Comparison of ENCODE assay signal across 21 cellular contexts in the genomic region with DNA sequence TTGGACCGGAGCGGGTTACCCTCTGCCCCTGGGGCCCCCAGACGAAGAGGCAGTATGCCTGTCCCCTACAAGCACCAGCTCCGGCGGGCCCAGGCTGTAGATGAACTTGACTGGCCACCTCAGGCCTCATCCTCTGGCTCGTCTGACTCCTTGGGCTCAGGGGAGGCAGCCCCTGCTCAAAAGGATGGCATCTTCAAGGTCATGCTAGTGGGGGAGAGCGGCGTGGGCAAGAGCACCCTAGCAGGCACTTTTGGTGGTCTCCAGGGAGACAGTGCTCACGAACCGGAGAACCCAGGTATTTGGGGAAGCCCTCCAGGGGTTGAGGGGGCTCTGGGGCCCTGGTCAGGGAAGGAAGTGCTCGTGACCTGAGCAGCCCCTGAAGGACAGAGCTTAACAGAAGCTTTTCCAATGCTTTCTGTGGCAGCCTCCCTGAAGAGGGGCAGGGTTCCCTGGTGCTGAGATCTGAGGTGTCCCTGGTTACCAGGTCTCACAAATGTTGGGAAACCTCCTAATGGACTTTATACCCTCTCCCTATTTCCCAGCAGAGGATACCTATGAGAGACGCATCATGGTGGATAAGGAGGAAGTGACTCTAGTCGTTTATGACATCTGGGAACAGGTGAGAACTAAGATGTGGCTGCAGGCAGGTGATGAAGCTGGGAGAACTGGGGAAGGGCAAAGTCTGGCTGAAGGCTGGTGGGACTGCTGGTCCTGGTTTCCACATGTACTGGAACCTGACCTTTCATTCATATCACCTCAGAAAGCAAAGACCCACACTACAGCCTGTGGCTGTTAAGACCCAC. TPM values are rescaled to one million over a fixed set of nuclear protein-coding genes. Genes with fewer than 3 reads are reported as not detected.
A peak's percentile ranks its signal among the peaks of the same experiment; 100 is the strongest.
DNase-seq lines count a peak whose midpoint lies in the region; ATAC-seq, FAIRE-seq and TF ChIP-seq lines count a peak whose summit lies in the region.
"Had no signal": no experiment of that assay in that cellular context is flagged by ENCODE, and none has a peak within 500 bp of the region (broad histone marks: within the 10 kb centered on the region; RNA-seq: fewer than 3 reads in every experiment).

No MANE protein-coding gene starts in this region.

- FAIRE-seq in HepG2 (lab: Jason Lieb, UNC), result no peak
- FAIRE-seq: colon, GM18507, islet of Langerhans had no signal

- POLR2A ChIA-PET in HepG2 (lab: Yijun Ruan, JAX), result interaction anchor here (1.0 to 5.3 kb wide), 5 partner anchors 12 to 122 kb away, joined by 3 to 53 read pairs (median 4); partner anchors contain the start of genes LRP10, OXA1L and PRMT5

- intact Hi-C loops in HepG2 (cut with micrococcal nuclease; ENCODE audit: unreplicated experiment) (no loop called here), right lobe of liver (cut with DNase I) (no loop called here)

- TF ChIP-seq POLR2A in HepG2 (IDR thresholded peaks at IDR 0.05; ENCODE audit: insufficient read depth in 1 of 2, low read depth in 2 of 2, low read length in 2 of 2) (no peak), right lobe of liver (IDR thresholded peaks at IDR 0.05) (no peak)

- BruUV-seq in HepG2 (replicated peaks; lab: Mats Ljungman, UMichigan), result no TSS peak

- H3K9me3 Mint-ChIP-seq in activated T-helper 17 cell treated with anti-CD3 and anti-CD28 coated beads, Interleukin-2, amount 50 U/mL, for 72 hours, result no peaks in the 10 kb centered on the region
- H3K9me3 Mint-ChIP-seq in naive B cell (no peaks in the 10 kb centered on the region), type B pancreatic cell (no peaks in the 10 kb centered on the region)
- H3K9me3 Mint-ChIP-seq: activated CD8-positive, alpha-beta T cell treated with anti-CD3 and anti-CD28 coated beads for 36 hours; activated naive CD4-positive, alpha-beta T cell treated with anti-CD3 and anti-CD28 coated beads, Interleukin-2, amount 10 ng/mL, durations not matched to agents 7 days and 5 days; CD8-positive, alpha-beta T cell had no signal

- no peaks in the 10 kb centered on the region for H3K36me3 Mint-ChIP-seq in activated T-helper 17 cell treated with anti-CD3 and anti-CD28 coated beads, Interleukin-2, amount 50 U/mL, for 72 hours (ENCODE audit: low read depth)
- H3K36me3 Mint-ChIP-seq in naive B cell (no peaks in the 10 kb centered on the region), type B pancreatic cell (peaks cover 3% of the 10 kb centered on the region)
- H3K36me3 Mint-ChIP-seq: CD8-positive, alpha-beta T cell had no signal

- no peak for TF ChIP-seq RAD21 in HepG2 (CRISPR knock-in tag; IDR thresholded peaks at IDR 0.05)

- DNase-seq in HepG2 (ENCODE audit: low spot score), result no peak
- no peak for DNase-seq in right lobe of liver
- no peak for DNase-seq in naive B cell
- no peak for DNase-seq in type B pancreatic cell (ENCODE audit: extremely low spot score, unreplicated experiment)
- DNase-seq in T-helper 1 cell, result no peak
- DNase-seq in NCI-H1048 (lab: John Stamatoyannopoulos, UW), result no peak
- no peak for DNase-seq in WERI-Rb-1
- DNase-seq: activated CD8-positive, alpha-beta T cell treated with anti-CD3 and anti-CD28 coated beads for 36 hours; activated naive CD4-positive, alpha-beta T cell treated with anti-CD3 and anti-CD28 coated beads, Interleukin-2, amount 10 ng/mL, durations not matched to agents 7 days and 5 days; activated T-cell treated with anti-CD3 and anti-CD28 coated beads, Interleukin-2, amount 50 U/mL, for 1 hour; CD8-positive, alpha-beta T cell; head of caudate nucleus; lower lobe of right lung; NCI-H1105; NCI-H526; Right ventricle myocardium superior had no signal

- peak; percentile 7 for ATAC-seq in HepG2
- ATAC-seq in right lobe of liver, result no peak
- no peak for ATAC-seq in activated T-helper 17 cell treated with anti-CD3 and anti-CD28 coated beads, Interleukin-2, amount 50 U/mL, for 72 hours (replicated peaks)
- no peak for ATAC-seq in naive B cell (ENCODE audit: low read depth in 2 of 2)
- ATAC-seq: activated CD8-positive, alpha-beta T cell treated with anti-CD3 and anti-CD28 coated beads for 36 hours; CD8-positive, alpha-beta T cell; lower lobe of right lung had no signal

- peak overlapping the region; percentile 92 for H3K4me3 Mint-ChIP-seq in activated T-helper 17 cell treated with anti-CD3 and anti-CD28 coated beads, Interleukin-2, amount 50 U/mL, for 72 hours
- H3K4me3 Mint-ChIP-seq in naive B cell (peak overlapping the region in 7 of 8 donors; percentile 33 to 98 (median 92)), type B pancreatic cell (peak overlapping the region; percentile 85)
- H3K4me3 Mint-ChIP-seq: activated CD8-positive, alpha-beta T cell treated with anti-CD3 and anti-CD28 coated beads for 36 hours had no signal

- no peak overlapping the region for H3K9ac ChIP-seq in HepG2 (ENCODE audit: insufficient read depth, low read depth, low read length)

- H3K4me2 ChIP-seq in HepG2 (ENCODE audit: low read depth, low read length), result no peak overlapping the region

- 34% methylated on average over 13 of the region's 13 CpGs for WGBS in HepG2 (ENCODE audit: low lambda C conversion rate)
- WGBS in right lobe of liver (ENCODE audit: insufficient coverage, low coverage, low lambda C conversion rate, missing lambda C conversion rate), result 80% methylated on average over 7 of the region's 13 CpGs

- TF ChIP-seq CTCF in HepG2 (CRISPR knock-in tag; IDR thresholded peaks at IDR 0.05) (no peak), right lobe of liver (IDR thresholded peaks at IDR 0.05) (no peak), type B pancreatic cell (conservative IDR thresholded peaks at IDR 0.05) (no peak), WERI-Rb-1 (IDR thresholded peaks at IDR 0.05; ENCODE audit: low read depth, low read length) (no peak)

- H3K4me1 ChIP-seq in HepG2 (ENCODE audit: insufficient read depth, low read length) (peaks cover 15% of the 10 kb centered on the region), right lobe of liver (no peaks in the 10 kb centered on the region)

- CTCF ChIA-PET in HepG2 (lab: Yijun Ruan, JAX; ENCODE audit: low intra/inter-chr PET ratio, low total read pairs), result no interaction called here

- H3K27me3 ChIP-seq in HepG2 (ENCODE audit: control insufficient read depth in 1 of 2, insufficient read depth in 2 of 2, low read length in 2 of 2) (peaks cover 12 to 62% of the 10 kb centered on the region in 2 experiments; a peak in 4 of 5 replicates), right lobe of liver (no peaks in the 10 kb centered on the region), WERI-Rb-1 (ENCODE audit: insufficient read depth, low read depth, severe bottlenecking) (no peaks in the 10 kb centered on the region)
- H3K27me3 ChIP-seq: suprapubic skin had no signal

- no peak for TF ChIP-seq EP300 in HepG2 (IDR thresholded peaks at IDR 0.05; ENCODE audit: low read depth in 2 of 2, low read length in 2 of 2)
- TF ChIP-seq EP300 in HepG2 (CRISPR knock-in tag; IDR thresholded peaks at IDR 0.05; ENCODE audit: borderline replicate concordance), result no peak

- H3K27ac Mint-ChIP-seq in activated T-helper 17 cell treated with anti-CD3 and anti-CD28 coated beads, Interleukin-2, amount 50 U/mL, for 72 hours, result peak overlapping the region; percentile 61
- H3K27ac Mint-ChIP-seq in naive B cell (peak overlapping the region in 5 of 6 donors; percentile 32 to 96 (median 69)), type B pancreatic cell (peak overlapping the region; percentile 75)
- H3K27ac Mint-ChIP-seq: activated CD8-positive, alpha-beta T cell treated with anti-CD3 and anti-CD28 coated beads for 36 hours; activated naive CD4-positive, alpha-beta T cell treated with anti-CD3 and anti-CD28 coated beads, Interleukin-2, amount 10 ng/mL, durations not matched to agents 7 days and 5 days; CD8-positive, alpha-beta T cell had no signal

- in situ Hi-C loops in HepG2 (cut with HindIII; ENCODE audit: extremely low pct_ligation_motif_present, low pct_unique_long_range_greater_than_20kb), result no loop called here

- H3K27me3 Mint-ChIP-seq in activated T-helper 17 cell treated with anti-CD3 and anti-CD28 coated beads, Interleukin-2, amount 50 U/mL, for 72 hours, result no peaks in the 10 kb centered on the region
- H3K27me3 Mint-ChIP-seq in naive B cell (no peaks in the 10 kb centered on the region), type B pancreatic cell (no peaks in the 10 kb centered on the region)

- H3K9me3 ChIP-seq in HepG2 (ENCODE audit: low read length), result no peaks in the 10 kb centered on the region
- no peaks in the 10 kb centered on the region for H3K9me3 ChIP-seq in right lobe of liver
- no peaks in the 10 kb centered on the region for H3K9me3 ChIP-seq in WERI-Rb-1 (ENCODE audit: severe bottlenecking)
- H3K9me3 ChIP-seq: lower lobe of right lung, suprapubic skin had no signal

- H3K79me2 ChIP-seq in HepG2 (ENCODE audit: insufficient read depth, low read length), result no peaks in the 10 kb centered on the region

- H3K4me3 ChIP-seq in HepG2 (replicated peaks in 1 of 3; ENCODE audit: insufficient read depth in 1 of 3, low read depth in 2 of 3, low read length in 3 of 3), result no peak overlapping the region
- H3K4me3 ChIP-seq in right lobe of liver, result no peak overlapping the region
- H3K4me3 ChIP-seq in WERI-Rb-1 (ENCODE audit: low read depth, low read length), result no peak overlapping the region
- H3K4me3 ChIP-seq: lower lobe of right lung, suprapubic skin had no signal

- H3K4me1 Mint-ChIP-seq in activated T-helper 17 cell treated with anti-CD3 and anti-CD28 coated beads, Interleukin-2, amount 50 U/mL, for 72 hours, result peaks cover 28% of the 10 kb centered on the region
- H3K4me1 Mint-ChIP-seq in naive B cell (peaks cover 54 to 70% (median 69%) of the 10 kb centered on the region in 3 donors), type B pancreatic cell (ENCODE audit: unreplicated experiment) (peaks cover 48% of the 10 kb centered on the region)

- H4K20me1 ChIP-seq in HepG2 (ENCODE audit: insufficient read depth, low read length), result no peaks in the 10 kb centered on the region

- H2AFZ ChIP-seq in HepG2 (ENCODE audit: low read length), result no peak overlapping the region

- H3K27ac ChIP-seq in HepG2 (ENCODE audit: extremely low read length, insufficient read depth, low read length) (no peak overlapping the region), right lobe of liver (no peak overlapping the region), WERI-Rb-1 (no peak overlapping the region)
- H3K27ac ChIP-seq: lower lobe of right lung, suprapubic skin had no signal

- H3K36me3 ChIP-seq in HepG2 (replicated peaks in 1 of 2; ENCODE audit: control insufficient read depth in 1 of 2, insufficient read depth in 2 of 2, low read length in 2 of 2) (no peaks in the 10 kb centered on the region), right lobe of liver (no peaks in the 10 kb centered on the region), WERI-Rb-1 (no peaks in the 10 kb centered on the region)

RNA-seq across cellular contexts. Expression of gene REM2, which starts 1.9 kb away (rescaled TPM):
- total RNA-seq in HepG2 (2016; rRNA removed; fragmentation: Illumina TruSeq; extraction: Trizol) (not detected in 2 replicates), right lobe of liver (under 1 TPM in 2 of 6 experiments, not detected in 4; 0.10 to 0.12 TPM), type B pancreatic cell (ENCODE audit: low replicate concordance) (1.4 and 2.0 TPM in 2 replicates)
- not detected in 2 replicates for total RNA-seq in HepG2 (2016; cell fraction: cytosol; rRNA removed; fragmentation: Illumina TruSeq; extraction: Trizol; ENCODE audit: low read depth)
- not detected in 2 replicates for total RNA-seq in HepG2 (2016; cell fraction: insoluble cytoplasmic fraction; rRNA removed; fragmentation: Illumina TruSeq; extraction: Trizol)
- total RNA-seq in HepG2 (2016; cell fraction: membrane; rRNA removed; fragmentation: Illumina TruSeq; extraction: Trizol), result not detected in 2 replicates
- not detected in 2 replicates for total RNA-seq in HepG2 (2016; cell fraction: nucleus; rRNA removed; fragmentation: Illumina TruSeq; extraction: Trizol)
- polyA plus RNA-seq in HepG2 (2011; rRNA removed) (0.20 and 0.31 TPM in 2 replicates), naive B cell (ENCODE audit: low read depth in 6 of 6) (1 to 10 TPM; 1.1 to 2.3 (median 1.4) TPM)
- polyA plus RNA-seq in HepG2 (2011; cell fraction: cytosol; rRNA removed), result 0.04 and 0.05 TPM in 2 replicates
- polyA plus RNA-seq in HepG2 (2011; cell fraction: nucleus; rRNA removed), result 1.1 and 1.9 TPM in 2 replicates
- polyA plus RNA-seq in HepG2 (2012), result 0.21 and 0.67 TPM in 2 replicates
- not detected in 2 replicates for polyA plus RNA-seq in HepG2 (2016; cell fraction: cytosol; fragmentation: Illumina TruSeq; extraction: Trizol; ENCODE audit: low read depth)
- not detected in 2 replicates for polyA plus RNA-seq in HepG2 (2016; cell fraction: insoluble cytoplasmic fraction; fragmentation: Illumina TruSeq; extraction: Trizol; ENCODE audit: low read depth)
- not detected in 2 replicates for polyA plus RNA-seq in HepG2 (2016; cell fraction: membrane; fragmentation: Illumina TruSeq; extraction: Trizol; ENCODE audit: low read depth)
- not detected in 2 replicates for polyA plus RNA-seq in HepG2 (2016; cell fraction: nucleus; fragmentation: Illumina TruSeq; extraction: Trizol; ENCODE audit: insufficient read depth, low read depth)
- polyA minus RNA-seq in HepG2 (2011; rRNA and poly(A)+ RNA removed; ENCODE audit: low replicate concordance), result 0.26 and 0.30 TPM in 2 replicates
- not detected in 2 replicates for polyA minus RNA-seq in HepG2 (2011; cell fraction: cytosol; rRNA and poly(A)+ RNA removed)
- polyA minus RNA-seq in HepG2 (2011; cell fraction: nucleus; rRNA and poly(A)+ RNA removed), result 0.25 and 0.90 TPM in 2 replicates
- 1 to 10 TPM in 1 of 2 donors, under 1 TPM in 1; 0.56 to 1.3 TPM for total RNA-seq in activated T-helper 17 cell treated with anti-CD3 and anti-CD28 coated beads, Interleukin-2, amount 50 U/mL, for 72 hours
- total RNA-seq: Right ventricle myocardium superior had no signal

RNA-seq across cellular contexts. Expression of gene LRP10, which starts 13.4 kb away (rescaled TPM):
- 8.6 and 16.9 TPM in 2 replicates for total RNA-seq in HepG2 (2016; rRNA removed; fragmentation: Illumina TruSeq; extraction: Trizol)
- total RNA-seq in HepG2 (2016; cell fraction: cytosol; rRNA removed; fragmentation: Illumina TruSeq; extraction: Trizol; ENCODE audit: low read depth), result 4.6 and 5.4 TPM in 2 replicates
- total RNA-seq in HepG2 (2016; cell fraction: insoluble cytoplasmic fraction; rRNA removed; fragmentation: Illumina TruSeq; extraction: Trizol), result 8.2 and 17.2 TPM in 2 replicates
- 13.8 and 15.6 TPM in 2 replicates for total RNA-seq in HepG2 (2016; cell fraction: membrane; rRNA removed; fragmentation: Illumina TruSeq; extraction: Trizol)
- 15.9 and 21.6 TPM in 2 replicates for total RNA-seq in HepG2 (2016; cell fraction: nucleus; rRNA removed; fragmentation: Illumina TruSeq; extraction: Trizol)
- polyA plus RNA-seq in HepG2 (2011; rRNA removed), result 45.2 and 80.6 TPM in 2 replicates
- 49.4 and 54.8 TPM in 2 replicates for polyA plus RNA-seq in HepG2 (2011; cell fraction: cytosol; rRNA removed)
- 70.7 and 85.9 TPM in 2 replicates for polyA plus RNA-seq in HepG2 (2011; cell fraction: nucleus; rRNA removed)
- 45.8 and 84.6 TPM in 2 replicates for polyA plus RNA-seq in HepG2 (2012)
- polyA plus RNA-seq in HepG2 (2016; cell fraction: cytosol; fragmentation: Illumina TruSeq; extraction: Trizol; ENCODE audit: low read depth), result 6.5 and 7.4 TPM in 2 replicates
- polyA plus RNA-seq in HepG2 (2016; cell fraction: insoluble cytoplasmic fraction; fragmentation: Illumina TruSeq; extraction: Trizol; ENCODE audit: low read depth), result 8.2 and 10.9 TPM in 2 replicates
- 11.6 and 13.0 TPM in 2 replicates for polyA plus RNA-seq in HepG2 (2016; cell fraction: membrane; fragmentation: Illumina TruSeq; extraction: Trizol; ENCODE audit: low read depth)
- polyA plus RNA-seq in HepG2 (2016; cell fraction: nucleus; fragmentation: Illumina TruSeq; extraction: Trizol; ENCODE audit: insufficient read depth, low read depth), result 22.9 and 23.5 TPM in 2 replicates
- 73.0 and 241 TPM in 2 replicates for polyA minus RNA-seq in HepG2 (2011; rRNA and poly(A)+ RNA removed; ENCODE audit: low replicate concordance)
- polyA minus RNA-seq in HepG2 (2011; cell fraction: cytosol; rRNA and poly(A)+ RNA removed), result 55.0 and 77.3 TPM in 2 replicates
- polyA minus RNA-seq in HepG2 (2011; cell fraction: nucleus; rRNA and poly(A)+ RNA removed), result 23.4 and 37.7 TPM in 2 replicates
- total RNA-seq in right lobe of liver, result 10 to 100 TPM; 31.0 to 54.5 (median 44.6) TPM
- total RNA-seq in activated T-helper 17 cell treated with anti-CD3 and anti-CD28 coated beads, Interleukin-2, amount 50 U/mL, for 72 hours, result 10 to 100 TPM; 61.3 to 78.1 TPM
- polyA plus RNA-seq in naive B cell (ENCODE audit: low read depth in 6 of 6), result 100 to 1,000 TPM in 3 of 6 donors, 10 to 100 TPM in 3; 72.7 to 125 (median 92.6) TPM
- total RNA-seq in type B pancreatic cell (ENCODE audit: low replicate concordance), result 52.3 and 91.8 TPM in 2 replicates

RNA-seq across cellular contexts. Expression of gene RBM23, which starts 34.0 kb away (rescaled TPM):
- total RNA-seq in HepG2 (2016; rRNA removed; fragmentation: Illumina TruSeq; extraction: Trizol) (0.52 and 1.5 TPM in 2 replicates), right lobe of liver (10 to 100 TPM; 22.2 to 38.0 (median 34.0) TPM), type B pancreatic cell (ENCODE audit: low replicate concordance) (91.5 and 102 TPM in 2 replicates)
- 1.3 and 3.6 TPM in 2 replicates for total RNA-seq in HepG2 (2016; cell fraction: cytosol; rRNA removed; fragmentation: Illumina TruSeq; extraction: Trizol; ENCODE audit: low read depth)
- total RNA-seq in HepG2 (2016; cell fraction: insoluble cytoplasmic fraction; rRNA removed; fragmentation: Illumina TruSeq; extraction: Trizol), result 0.61 and 1.6 TPM in 2 replicates
- total RNA-seq in HepG2 (2016; cell fraction: membrane; rRNA removed; fragmentation: Illumina TruSeq; extraction: Trizol), result 0.71 and 0.76 TPM in 2 replicates
- 1.2 and 2.0 TPM in 2 replicates for total RNA-seq in HepG2 (2016; cell fraction: nucleus; rRNA removed; fragmentation: Illumina TruSeq; extraction: Trizol)
- polyA plus RNA-seq in HepG2 (2011; rRNA removed) (2.1 and 2.9 TPM in 2 replicates), naive B cell (ENCODE audit: low read depth in 6 of 6) (100 to 1,000 TPM in 1 of 6 donors, 10 to 100 TPM in 5; 67.8 to 123 (median 68.8) TPM)
- 0.87 and 0.90 TPM in 2 replicates for polyA plus RNA-seq in HepG2 (2011; cell fraction: cytosol; rRNA removed)
- polyA plus RNA-seq in HepG2 (2011; cell fraction: nucleus; rRNA removed), result 7.7 and 10.1 TPM in 2 replicates
- 2.0 and 2.8 TPM in 2 replicates for polyA plus RNA-seq in HepG2 (2012)
- polyA plus RNA-seq in HepG2 (2016; cell fraction: cytosol; fragmentation: Illumina TruSeq; extraction: Trizol; ENCODE audit: low read depth), result 0.17 and 0.28 TPM in 2 replicates
- polyA plus RNA-seq in HepG2 (2016; cell fraction: insoluble cytoplasmic fraction; fragmentation: Illumina TruSeq; extraction: Trizol; ENCODE audit: low read depth), result 0.76 and 1.0 TPM in 2 replicates
- 0.27 and 0.43 TPM in 2 replicates for polyA plus RNA-seq in HepG2 (2016; cell fraction: membrane; fragmentation: Illumina TruSeq; extraction: Trizol; ENCODE audit: low read depth)
- 3.6 and 4.3 TPM in 2 replicates for polyA plus RNA-seq in HepG2 (2016; cell fraction: nucleus; fragmentation: Illumina TruSeq; extraction: Trizol; ENCODE audit: insufficient read depth, low read depth)
- polyA minus RNA-seq in HepG2 (2011; rRNA and poly(A)+ RNA removed; ENCODE audit: low replicate concordance), result 5.4 and 70.7 TPM in 2 replicates
- 0.97 and 1.6 TPM in 2 replicates for polyA minus RNA-seq in HepG2 (2011; cell fraction: cytosol; rRNA and poly(A)+ RNA removed)
- 14.7 and 14.8 TPM in 2 replicates for polyA minus RNA-seq in HepG2 (2011; cell fraction: nucleus; rRNA and poly(A)+ RNA removed)
- 10 to 100 TPM; 69.5 to 70.5 TPM for total RNA-seq in activated T-helper 17 cell treated with anti-CD3 and anti-CD28 coated beads, Interleukin-2, amount 50 U/mL, for 72 hours

RNA-seq across cellular contexts. Expression of gene PRMT5, which starts 44.3 kb away (rescaled TPM):
- total RNA-seq in HepG2 (2016; rRNA removed; fragmentation: Illumina TruSeq; extraction: Trizol), result 210 and 289 TPM in 2 replicates
- 154 and 171 TPM in 2 replicates for total RNA-seq in HepG2 (2016; cell fraction: cytosol; rRNA removed; fragmentation: Illumina TruSeq; extraction: Trizol; ENCODE audit: low read depth)
- total RNA-seq in HepG2 (2016; cell fraction: insoluble cytoplasmic fraction; rRNA removed; fragmentation: Illumina TruSeq; extraction: Trizol), result 224 and 314 TPM in 2 replicates
- total RNA-seq in HepG2 (2016; cell fraction: membrane; rRNA removed; fragmentation: Illumina TruSeq; extraction: Trizol), result 131 and 139 TPM in 2 replicates
- 137 and 144 TPM in 2 replicates for total RNA-seq in HepG2 (2016; cell fraction: nucleus; rRNA removed; fragmentation: Illumina TruSeq; extraction: Trizol)
- 329 and 354 TPM in 2 replicates for polyA plus RNA-seq in HepG2 (2011; rRNA removed)
- polyA plus RNA-seq in HepG2 (2011; cell fraction: cytosol; rRNA removed), result 348 and 362 TPM in 2 replicates
- polyA plus RNA-seq in HepG2 (2011; cell fraction: nucleus; rRNA removed), result 327 and 362 TPM in 2 replicates
- polyA plus RNA-seq in HepG2 (2012), result 137 and 192 TPM in 2 replicates
- polyA plus RNA-seq in HepG2 (2016; cell fraction: cytosol; fragmentation: Illumina TruSeq; extraction: Trizol; ENCODE audit: low read depth), result 39.5 and 40.9 TPM in 2 replicates
- 294 and 308 TPM in 2 replicates for polyA plus RNA-seq in HepG2 (2016; cell fraction: insoluble cytoplasmic fraction; fragmentation: Illumina TruSeq; extraction: Trizol; ENCODE audit: low read depth)
- polyA plus RNA-seq in HepG2 (2016; cell fraction: membrane; fragmentation: Illumina TruSeq; extraction: Trizol; ENCODE audit: low read depth), result 72.5 and 74.3 TPM in 2 replicates
- polyA plus RNA-seq in HepG2 (2016; cell fraction: nucleus; fragmentation: Illumina TruSeq; extraction: Trizol; ENCODE audit: insufficient read depth, low read depth), result 212 and 229 TPM in 2 replicates
- 563 and 739 TPM in 2 replicates for polyA minus RNA-seq in HepG2 (2011; rRNA and poly(A)+ RNA removed; ENCODE audit: low replicate concordance)
- 136 and 191 TPM in 2 replicates for polyA minus RNA-seq in HepG2 (2011; cell fraction: cytosol; rRNA and poly(A)+ RNA removed)
- 169 and 174 TPM in 2 replicates for polyA minus RNA-seq in HepG2 (2011; cell fraction: nucleus; rRNA and poly(A)+ RNA removed)
- total RNA-seq in right lobe of liver, result 10 to 100 TPM; 22.5 to 32.1 (median 25.7) TPM
- total RNA-seq in activated T-helper 17 cell treated with anti-CD3 and anti-CD28 coated beads, Interleukin-2, amount 50 U/mL, for 72 hours, result 100 to 1,000 TPM in 1 of 2 donors, 10 to 100 TPM in 1; 61.7 to 127 TPM
- 10 to 100 TPM; 43.7 to 67.6 (median 49.9) TPM for polyA plus RNA-seq in naive B cell (ENCODE audit: low read depth in 6 of 6)
- 78.0 and 134 TPM in 2 replicates for total RNA-seq in type B pancreatic cell (ENCODE audit: low replicate concordance)

RNA-seq across cellular contexts. Expression of gene MMP14, which starts 48.5 kb away (rescaled TPM):
- total RNA-seq in HepG2 (2016; rRNA removed; fragmentation: Illumina TruSeq; extraction: Trizol) (1.6 and 5.2 TPM in 2 replicates), right lobe of liver (10 to 100 TPM in 4 of 6 experiments, 1 to 10 TPM in 2; 8.7 to 26.0 (median 12.8) TPM), type B pancreatic cell (ENCODE audit: low replicate concordance) (115 and 137 TPM in 2 replicates)
- 0.20 and 0.44 TPM in 2 replicates for total RNA-seq in HepG2 (2016; cell fraction: cytosol; rRNA removed; fragmentation: Illumina TruSeq; extraction: Trizol; ENCODE audit: low read depth)
- total RNA-seq in HepG2 (2016; cell fraction: insoluble cytoplasmic fraction; rRNA removed; fragmentation: Illumina TruSeq; extraction: Trizol), result 2.1 and 5.2 TPM in 2 replicates
- total RNA-seq in HepG2 (2016; cell fraction: membrane; rRNA removed; fragmentation: Illumina TruSeq; extraction: Trizol), result 0.71 and 0.79 TPM in 2 replicates
- 4.6 and 5.5 TPM in 2 replicates for total RNA-seq in HepG2 (2016; cell fraction: nucleus; rRNA removed; fragmentation: Illumina TruSeq; extraction: Trizol)
- polyA plus RNA-seq in HepG2 (2011; rRNA removed) (9.8 and 11.3 TPM in 2 replicates), naive B cell (ENCODE audit: low read depth in 6 of 6) (not detected)
- 5.8 and 6.5 TPM in 2 replicates for polyA plus RNA-seq in HepG2 (2011; cell fraction: cytosol; rRNA removed)
- polyA plus RNA-seq in HepG2 (2011; cell fraction: nucleus; rRNA removed), result 25.6 and 29.7 TPM in 2 replicates
- 4.8 and 11.1 TPM in 2 replicates for polyA plus RNA-seq in HepG2 (2012)
- 0.14 and 0.26 TPM in 2 replicates for polyA plus RNA-seq in HepG2 (2016; cell fraction: cytosol; fragmentation: Illumina TruSeq; extraction: Trizol; ENCODE audit: low read depth)
- polyA plus RNA-seq in HepG2 (2016; cell fraction: insoluble cytoplasmic fraction; fragmentation: Illumina TruSeq; extraction: Trizol; ENCODE audit: low read depth), result 1.7 and 2.1 TPM in 2 replicates
- polyA plus RNA-seq in HepG2 (2016; cell fraction: membrane; fragmentation: Illumina TruSeq; extraction: Trizol; ENCODE audit: low read depth), result 0.27 and 0.44 TPM in 2 replicates
- polyA plus RNA-seq in HepG2 (2016; cell fraction: nucleus; fragmentation: Illumina TruSeq; extraction: Trizol; ENCODE audit: insufficient read depth, low read depth), result 9.4 and 10.2 TPM in 2 replicates
- polyA minus RNA-seq in HepG2 (2011; rRNA and poly(A)+ RNA removed; ENCODE audit: low replicate concordance), result 1.4 and 12.3 TPM in 2 replicates
- 2.5 and 3.8 TPM in 2 replicates for polyA minus RNA-seq in HepG2 (2011; cell fraction: cytosol; rRNA and poly(A)+ RNA removed)
- polyA minus RNA-seq in HepG2 (2011; cell fraction: nucleus; rRNA and poly(A)+ RNA removed), result 4.5 and 4.8 TPM in 2 replicates
- total RNA-seq in activated T-helper 17 cell treated with anti-CD3 and anti-CD28 coated beads, Interleukin-2, amount 50 U/mL, for 72 hours, result 1 to 10 TPM; 1.5 to 2.1 TPM

Comparison
In these comparisons a context has a peak if more than half of its experiments do, and no peak if none do; other contexts are left out.
1. RNA of gene RBM23, which starts 34.0 kb away (total RNA-seq): 91.5 to 102 TPM in type B pancreatic cell, 69.5 to 70.5 TPM in activated T-helper 17 cell treated with anti-CD3 and anti-CD28 coated beads, Interleukin-2, amount 50 U/mL, for 72 hours and 22.2 to 38.0 TPM in right lobe of liver; 0.52 to 3.6 TPM in HepG2; every median in the first group is over 4 times any median in the second.
2. Peak in every context shown above with its lines, with median percentiles within 50 percentile points of each other: H3K27ac Mint-ChIP-seq and H3K4me3 Mint-ChIP-seq.